In the genomic region with DNA sequence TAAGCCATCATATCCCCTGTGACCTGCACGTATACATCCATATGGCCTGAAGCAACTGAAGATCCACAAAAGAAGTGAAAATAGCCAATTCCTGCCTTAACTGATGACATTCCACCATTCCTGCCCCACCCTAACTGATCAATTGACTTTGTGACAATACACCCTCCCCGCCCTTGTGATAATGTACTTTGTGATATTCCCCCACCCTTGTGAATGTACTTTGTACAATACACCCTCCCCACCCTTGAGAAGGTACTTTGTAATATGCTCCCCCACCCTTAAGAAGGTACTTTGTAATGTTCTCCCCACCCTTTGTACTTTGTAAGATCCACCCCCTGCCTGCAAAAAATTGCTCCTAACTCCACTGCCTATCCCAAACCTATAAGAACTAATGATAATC, we compare ENCODE assay signal across 2 cellular contexts.
TF ChIP-seq lines count a peak whose summit lies in the region.

No MANE protein-coding gene starts in this region.

TF ChIP-seq in HEK293, 187 proteins besides CTCF, POLR2A, EP300 and RAD21:
- peak; percentile 29; the same call in 1 of the 2 replicates for TF ChIP-seq KLF1 (tag by site-specific recombination; IDR thresholded peaks at IDR 0.05)
TF ChIP-seq in HEK293: peak in this region for 1; not testable (repeated sequence) for 186.

TF ChIP-seq in K562, 482 proteins besides CTCF, POLR2A, EP300 and RAD21:
- TF ChIP-seq ZNF57 (CRISPR knock-in tag; IDR thresholded peaks at IDR 0.05) (peak; percentile 97), CBX5 (IDR thresholded peaks at IDR 0.05; ENCODE audit: borderline replicate concordance, low read depth) (0 out of 2 replicates have a peak, but pooled peaks have one; percentile 27), CBX3 (IDR thresholded peaks at IDR 0.05; ENCODE audit: borderline replicate concordance in 1 of 2, low read length in 2 of 2) (peak in 1 of 2 experiments; percentile 46; a peak in 1 of 3 replicates)
